21 cellular contexts compared by ENCODE assay signal in the genomic region with DNA sequence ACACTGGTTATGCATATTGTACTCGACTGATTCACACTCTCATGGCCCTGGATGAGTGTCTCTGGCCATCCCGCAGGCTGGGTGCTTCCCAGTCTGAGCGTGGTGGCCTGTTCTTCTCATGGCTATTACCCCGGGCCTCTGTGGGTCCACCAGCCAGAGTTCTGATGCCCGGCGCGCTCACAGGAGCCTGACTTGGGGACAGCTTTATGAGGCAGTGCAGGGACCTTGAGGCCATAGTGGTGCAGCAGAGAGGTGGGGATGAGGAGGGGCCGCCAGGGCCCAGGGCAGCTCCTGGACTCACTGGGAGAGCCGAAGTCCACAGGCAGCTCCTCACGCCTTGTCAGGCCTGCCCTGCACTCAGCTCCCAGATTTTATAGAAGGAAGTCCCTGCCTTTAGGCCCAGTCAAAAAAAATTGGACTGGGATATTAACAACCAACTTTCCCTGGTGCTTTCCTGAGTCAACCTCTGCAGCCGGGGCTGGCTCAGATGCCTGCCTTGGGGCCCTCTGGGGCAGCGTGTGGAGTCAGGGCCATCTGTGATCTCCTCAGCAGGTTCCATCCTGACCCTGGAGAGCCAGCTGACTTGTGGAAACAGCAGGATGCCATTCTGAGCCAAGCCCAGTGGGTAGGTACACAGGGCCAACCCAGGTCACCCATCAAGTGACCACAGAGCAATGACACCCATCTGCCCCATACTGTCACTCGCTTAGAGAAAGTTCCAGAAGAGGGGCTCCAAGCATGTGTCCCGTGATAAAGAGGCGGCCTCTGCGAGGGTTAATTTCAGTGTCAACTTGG.
"Had no signal": no experiment of that assay in that cellular context is flagged by ENCODE, and none has a peak within 500 bp of the region (broad histone marks: within the 10 kb centered on the region; RNA-seq: fewer than 3 reads in every experiment).

No MANE protein-coding gene starts in this region.

- H3K4me3 Mint-ChIP-seq: activated CD8-positive, alpha-beta T cell treated with anti-CD3 and anti-CD28 coated beads for 36 hours; activated naive CD4-positive, alpha-beta T cell treated with anti-CD3 and anti-CD28 coated beads for 36 hours; activated T-helper 1 cell treated with anti-CD3 and anti-CD28 coated beads, Interleukin-12 subunit alpha, Interleukin-12 subunit beta, Interleukin-2, Interleukin-4 antibody, amounts not matched to agents 30 ng/mL and 10 ng/mL and 1 ng/mL, durations not matched to agents 14 hours and 24 hours and 36 hours; brain; memory B cell; naive B cell; neural progenitor cell; stimulated activated naive CD8-positive, alpha-beta T cell treated with anti-CD3 and anti-CD28 coated beads, Interleukin-15, amount 100 ng/mL, for 72 hours; type B pancreatic cell had no signal

- H3K36me3 Mint-ChIP-seq: brain, memory B cell, naive B cell, neural progenitor cell, type B pancreatic cell had no signal

- ATAC-seq: activated CD8-positive, alpha-beta T cell treated with anti-CD3 and anti-CD28 coated beads for 36 hours; left ventricle myocardium superior; mucosa of descending colon; pancreas; stimulated activated naive CD8-positive, alpha-beta T cell treated with anti-CD3 and anti-CD28 coated beads, Interleukin-15, amount 100 ng/mL, for 72 hours had no signal

- H3K27ac ChIP-seq: neural progenitor cell, pancreas, testis had no signal

- H3K27me3 Mint-ChIP-seq: type B pancreatic cell had no signal

- H3K4me1 ChIP-seq: neural progenitor cell had no signal

- DNase-seq: activated CD4-positive, alpha-beta T cell treated with anti-CD3 and anti-CD28 coated beads for 48 hours; activated CD4-positive, CD25-positive, alpha-beta regulatory T cell; activated CD8-positive, alpha-beta T cell treated with anti-CD3 and anti-CD28 coated beads for 36 hours; activated naive CD4-positive, alpha-beta T cell treated with anti-CD3 and anti-CD28 coated beads for 36 hours; anterior cingulate cortex; central memory CD4-positive, alpha-beta T cell; foreskin melanocyte; kidney glomerular epithelial cell; left ventricle myocardium superior; naive B cell; stimulated activated naive CD8-positive, alpha-beta T cell treated with anti-CD3 and anti-CD28 coated beads, Interleukin-15, amount 100 ng/mL, for 72 hours; T-helper 1 cell; T-helper 9 cell; testis had no signal

- H3K9me3 Mint-ChIP-seq: activated CD8-positive, alpha-beta T cell treated with anti-CD3 and anti-CD28 coated beads for 36 hours; activated naive CD4-positive, alpha-beta T cell treated with anti-CD3 and anti-CD28 coated beads for 36 hours; activated T-helper 1 cell treated with anti-CD3 and anti-CD28 coated beads, Interleukin-12 subunit alpha, Interleukin-12 subunit beta, Interleukin-2, Interleukin-4 antibody, amounts not matched to agents 30 ng/mL and 10 ng/mL and 1 ng/mL, durations not matched to agents 14 hours and 24 hours and 36 hours; neural progenitor cell; stimulated activated naive CD8-positive, alpha-beta T cell treated with anti-CD3 and anti-CD28 coated beads, Interleukin-15, amount 100 ng/mL, for 72 hours; type B pancreatic cell had no signal

- H3K4me3 ChIP-seq: mucosa of descending colon, neural progenitor cell, pancreas, testis had no signal

- H3K36me3 ChIP-seq: neural progenitor cell, pancreas had no signal

- H3K9me3 ChIP-seq: mucosa of descending colon, pancreas, testis had no signal

- H3K4me1 Mint-ChIP-seq: memory B cell; naive B cell; stimulated activated naive CD8-positive, alpha-beta T cell treated with anti-CD3 and anti-CD28 coated beads, Interleukin-15, amount 100 ng/mL, for 72 hours had no signal

- H3K27me3 ChIP-seq: neural progenitor cell, pancreas, testis had no signal

- H3K27ac Mint-ChIP-seq: activated CD8-positive, alpha-beta T cell treated with anti-CD3 and anti-CD28 coated beads for 36 hours; activated naive CD4-positive, alpha-beta T cell treated with anti-CD3 and anti-CD28 coated beads for 36 hours; activated T-helper 1 cell treated with anti-CD3 and anti-CD28 coated beads, Interleukin-12 subunit alpha, Interleukin-12 subunit beta, Interleukin-2, Interleukin-4 antibody, amounts not matched to agents 30 ng/mL and 10 ng/mL and 1 ng/mL, durations not matched to agents 14 hours and 24 hours and 36 hours; brain; memory B cell; naive B cell; stimulated activated naive CD8-positive, alpha-beta T cell treated with anti-CD3 and anti-CD28 coated beads, Interleukin-15, amount 100 ng/mL, for 72 hours; type B pancreatic cell had no signal
